In genomic region chr4:74661427-74662171, GRCh38 we compare ENCODE assay signal across 24 cellular contexts.
DNase-seq lines count a peak whose midpoint lies in the region; ATAC-seq and TF ChIP-seq lines count a peak whose summit lies in the region.
"Had no signal": no experiment of that assay in that cellular context is flagged by ENCODE, and none has a peak within 500 bp of the region (broad histone marks: within the 10 kb centered on the region; RNA-seq: fewer than 3 reads in every experiment).

No MANE protein-coding gene starts in this region.

- H3K4me1 ChIP-seq in upper lobe of right lung: no peaks in the 10 kb centered on the region
- H3K4me1 ChIP-seq: ascending aorta, left ventricle myocardium inferior, uterus had no signal

- no peak for ATAC-seq in HG03378 (IDR thresholded peaks at IDR 0.05; ENCODE audit: unreplicated experiment)
- no peak for ATAC-seq in GM18861 (IDR thresholded peaks at IDR 0.05; ENCODE audit: unreplicated experiment)
- ATAC-seq in upper lobe of right lung: no peak
- ATAC-seq: heart right ventricle; natural killer cell; sciatic nerve; stimulated activated effector memory CD8-positive, alpha-beta T cell treated with anti-CD3 and anti-CD28 coated beads, Interleukin-12 subunit alpha, Interleukin-12 subunit beta, amount 100 ng/mL, for 72 hours had no signal

- no peak for TF ChIP-seq CTCF in choroid plexus epithelial cell (conservative IDR thresholded peaks at IDR 0.05; ENCODE audit: low read depth, low read length)
- no peak for TF ChIP-seq CTCF in upper lobe of right lung (IDR thresholded peaks at IDR 0.05)

- peak; percentile 45 for DNase-seq in DMS53 (lab: John Stamatoyannopoulos, UW)
- peak; percentile 36 for DNase-seq in LHCN-M2 (ENCODE audit: low read depth)
- DNase-seq in choroid plexus epithelial cell (ENCODE audit: low read depth): peak; percentile 53
- peak; percentile 45 for DNase-seq in kidney tubule cell (ENCODE audit: low spot score)
- no peak for DNase-seq in COLO668 (lab: John Stamatoyannopoulos, UW; ENCODE audit: unreplicated experiment)
- no peak for DNase-seq in upper lobe of right lung
- DNase-seq: activated CD4-positive, alpha-beta T cell treated with anti-CD3 and anti-CD28 coated beads, Interleukin-2, amount 50 U/mL, for 4 hours; C1 segment of cervical spinal cord; effector CD8-positive, alpha-beta T cell; GDM1; heart right ventricle; Kasumi-1; left ventricle myocardium inferior; natural killer cell; NCI-H2029; NCI-H82; SIG-M5; stimulated activated CD4-positive, alpha-beta T cell treated with anti-CD3 and anti-CD28 coated beads, Interleukin-4, amount 100 ng/mL, for 4 hours; uterus had no signal

- intact Hi-C loops in upper lobe of right lung (cut with DNase I): no loop called here

- H3K27me3 ChIP-seq in upper lobe of right lung: no peaks in the 10 kb centered on the region
- H3K27me3 ChIP-seq: ascending aorta, heart right ventricle, uterus had no signal

- H3K4me3 ChIP-seq in choroid plexus epithelial cell (ENCODE audit: low read depth, low read length) (no peak overlapping the region), upper lobe of right lung (no peak overlapping the region)
- H3K4me3 ChIP-seq: ascending aorta, heart right ventricle, left ventricle myocardium inferior, uterus had no signal

- no peak overlapping the region for H3K27ac ChIP-seq in upper lobe of right lung
- H3K27ac ChIP-seq: ascending aorta, heart right ventricle, left ventricle myocardium inferior, uterus had no signal

- no peaks in the 10 kb centered on the region for H3K9me3 ChIP-seq in upper lobe of right lung
- H3K9me3 ChIP-seq: ascending aorta, heart right ventricle, left ventricle myocardium inferior, uterus had no signal

- no peaks in the 10 kb centered on the region for H3K36me3 ChIP-seq in upper lobe of right lung
- H3K36me3 ChIP-seq: ascending aorta, heart right ventricle, left ventricle myocardium inferior, uterus had no signal

Comparison
In these comparisons a context has a peak if more than half of its experiments do, and no peak if none do; other contexts are left out.
1. DNase-seq: peak in DMS53 (single experiment), LHCN-M2 (single experiment), choroid plexus epithelial cell (single experiment) and kidney tubule cell (single experiment); none in COLO668 (single experiment) and upper lobe of right lung (single experiment).